ENCODE assay signal across 13 cellular contexts in genomic region chr5:52811067-52811749, GRCh38. TPM values are rescaled to one million over a fixed set of nuclear protein-coding genes. Genes with fewer than 3 reads are reported as not detected.
DNase-seq lines count a peak whose midpoint lies in the region; ATAC-seq and TF ChIP-seq lines count a peak whose summit lies in the region.
"Had no signal": no experiment of that assay in that cellular context is flagged by ENCODE, and none has a peak within 500 bp of the region (broad histone marks: within the 10 kb centered on the region; RNA-seq: fewer than 3 reads in every experiment).

No MANE protein-coding gene starts in this region.

- DNase-seq in AG10803 (ENCODE audit: low read depth), result peak; percentile 85
- peak; percentile 47 for DNase-seq in HT1080 (ENCODE audit: low read depth)
- DNase-seq in amniotic stem cell (lab: John Stamatoyannopoulos, UW), result peak; percentile 49
- peak; percentile 44 for DNase-seq in lower lobe of right lung
- no peak for DNase-seq in endodermal cell
- DNase-seq in NCI-H524 treated with DMSO at 0.1 percent for 48 hours (lab: John Stamatoyannopoulos, UW), result no peak
- DNase-seq: COR-L47; naive thymus-derived CD8-positive, alpha-beta T cell; stimulated activated CD4-positive, alpha-beta T cell treated with anti-CD3 and anti-CD28 coated beads, Interleukin-2, amount 100 ng/mL, for 48 hours had no signal

- peaks cover 4% of the 10 kb centered on the region for H3K4me1 Mint-ChIP-seq in endodermal cell

- WGBS in endodermal cell (ENCODE audit: insufficient coverage in 1 of 2, insufficient read length in 1 of 2), 2 experiments, result 67 to 93% methylated on average over 1 to 3 of the region's 3 CpGs

- H3K4me1 ChIP-seq in lower lobe of right lung (peaks cover 66% of the 10 kb centered on the region), endodermal cell (ENCODE audit: control insufficient read depth, insufficient read depth, low read length) (peaks cover 9% of the 10 kb centered on the region)
- H3K4me1 ChIP-seq: body of pancreas had no signal

- no peak overlapping the region for H3K9ac ChIP-seq in endodermal cell (ENCODE audit: extremely low read depth, low read length, poor library complexity, severe bottlenecking)

- H3K9me3 ChIP-seq in lower lobe of right lung, result no peaks in the 10 kb centered on the region
- no peaks in the 10 kb centered on the region for H3K9me3 ChIP-seq in endodermal cell (ENCODE audit: control insufficient read depth, low read length)
- H3K9me3 ChIP-seq: body of pancreas, thoracic aorta had no signal

- no peak overlapping the region for H3K27ac Mint-ChIP-seq in endodermal cell
- H3K27ac Mint-ChIP-seq: naive thymus-derived CD8-positive, alpha-beta T cell had no signal

- no peaks in the 10 kb centered on the region for H3K27me3 ChIP-seq in lower lobe of right lung (ENCODE audit: low read depth)
- no peaks in the 10 kb centered on the region for H3K27me3 ChIP-seq in endodermal cell (ENCODE audit: control insufficient read depth, insufficient read depth, low read length, poor library complexity, severe bottlenecking)
- H3K27me3 ChIP-seq: body of pancreas had no signal

- H3K27me3 Mint-ChIP-seq in endodermal cell (ENCODE audit: insufficient read depth), result no peaks in the 10 kb centered on the region
- H3K27me3 Mint-ChIP-seq: naive thymus-derived CD8-positive, alpha-beta T cell had no signal

- intact Hi-C loops in lower lobe of right lung (cut with DNase I), result no loop called here

- H3K9me3 Mint-ChIP-seq in endodermal cell, result no peaks in the 10 kb centered on the region
- H3K9me3 Mint-ChIP-seq: naive thymus-derived CD8-positive, alpha-beta T cell had no signal

- no peak for TF ChIP-seq CTCF in AG10803 (conservative IDR thresholded peaks at IDR 0.05; ENCODE audit: low read length)
- TF ChIP-seq CTCF in lower lobe of right lung (IDR thresholded peaks at IDR 0.05), result no peak
- TF ChIP-seq CTCF in endodermal cell (conservative IDR thresholded peaks at IDR 0.05), result no peak

- ATAC-seq in lower lobe of right lung, result peak; percentile 67 to 68
- no peak for ATAC-seq in GM18870 (IDR thresholded peaks at IDR 0.05; ENCODE audit: unreplicated experiment)
- no peak for ATAC-seq in HG02763 (IDR thresholded peaks at IDR 0.05; ENCODE audit: unreplicated experiment)
- ATAC-seq: body of pancreas; naive thymus-derived CD8-positive, alpha-beta T cell had no signal

- H3K4me3 Mint-ChIP-seq in endodermal cell, result no peak overlapping the region
- H3K4me3 Mint-ChIP-seq: naive thymus-derived CD8-positive, alpha-beta T cell had no signal

- no peaks in the 10 kb centered on the region for H3K36me3 ChIP-seq in lower lobe of right lung
- no peaks in the 10 kb centered on the region for H3K36me3 ChIP-seq in endodermal cell (ENCODE audit: control insufficient read depth, insufficient read depth, low read length)
- H3K36me3 ChIP-seq: thoracic aorta had no signal

- H3K4me3 ChIP-seq in AG10803 (ENCODE audit: low read length) (no peak overlapping the region), lower lobe of right lung (no peak overlapping the region), endodermal cell (ENCODE audit: low read length) (no peak overlapping the region)
- H3K4me3 ChIP-seq: body of pancreas, thoracic aorta had no signal

- no peaks in the 10 kb centered on the region for H3K36me3 Mint-ChIP-seq in endodermal cell (ENCODE audit: low read depth)
- H3K36me3 Mint-ChIP-seq: naive thymus-derived CD8-positive, alpha-beta T cell had no signal

- H3K27ac ChIP-seq in lower lobe of right lung (no peak overlapping the region), endodermal cell (ENCODE audit: low read depth, low read length) (no peak overlapping the region)

RNA-seq across cellular contexts. Expression of gene ITGA1, which starts 23.5 kb away (rescaled TPM):
- 2.5 and 5.6 TPM in 2 replicates for total RNA-seq in HT1080 (2014; rRNA removed; shearing (Covaris generic))
- polyA plus RNA-seq in HT1080 (2015; cell fraction: cytosol; rRNA removed), result 1.4 and 4.5 TPM in 2 replicates
- polyA plus RNA-seq in HT1080 (2015; cell fraction: nucleus; rRNA removed), result 7.3 and 7.5 TPM in 2 replicates
- total RNA-seq in lower lobe of right lung (84.4 TPM), endodermal cell (1 to 10 TPM in 1 of 2 donors, under 1 TPM in 1; 0.33 to 3.5 TPM)
- 2.6 TPM for polyA plus RNA-seq in endodermal cell (2013, experiment 1 of 2)
- 3.4 TPM for polyA plus RNA-seq in endodermal cell (2013, experiment 2 of 2)

RNA-seq across cellular contexts. Expression of gene PELO, which starts 23.5 kb away (rescaled TPM):
- total RNA-seq in HT1080 (2014; rRNA removed; shearing (Covaris generic)), result 22.2 and 22.5 TPM in 2 replicates
- 11.9 and 12.3 TPM in 2 replicates for polyA plus RNA-seq in HT1080 (2015; cell fraction: cytosol; rRNA removed)
- polyA plus RNA-seq in HT1080 (2015; cell fraction: nucleus; rRNA removed), result 12.5 and 15.2 TPM in 2 replicates
- total RNA-seq in lower lobe of right lung, result 31.5 TPM
- 10 to 100 TPM; 10.2 to 14.9 TPM for total RNA-seq in endodermal cell
- polyA plus RNA-seq in endodermal cell (2013, experiment 1 of 2), result 10.6 TPM
- 9.8 TPM for polyA plus RNA-seq in endodermal cell (2013, experiment 2 of 2)

Comparison
In these comparisons a context has a peak if more than half of its experiments do, and no peak if none do; other contexts are left out.
1. DNase-seq: peak in AG10803 (single experiment), HT1080 (single experiment), amniotic stem cell (single experiment) and lower lobe of right lung (single experiment); none in endodermal cell (single experiment) and NCI-H524 treated with DMSO at 0.1 percent for 48 hours (single experiment).
2. ATAC-seq: peak in lower lobe of right lung (2 of 2); none in GM18870 (single experiment) and HG02763 (single experiment).
3. RNA of gene ITGA1, which starts 23.5 kb away (total RNA-seq): 84.4 TPM in lower lobe of right lung (single experiment); 0.33 to 3.5 TPM in endodermal cell and 2.5 to 5.6 TPM in HT1080; every median in the first group is over 10 times any median in the second.